Comparison of ENCODE assay signal across 11 cellular contexts in the genomic region with DNA sequence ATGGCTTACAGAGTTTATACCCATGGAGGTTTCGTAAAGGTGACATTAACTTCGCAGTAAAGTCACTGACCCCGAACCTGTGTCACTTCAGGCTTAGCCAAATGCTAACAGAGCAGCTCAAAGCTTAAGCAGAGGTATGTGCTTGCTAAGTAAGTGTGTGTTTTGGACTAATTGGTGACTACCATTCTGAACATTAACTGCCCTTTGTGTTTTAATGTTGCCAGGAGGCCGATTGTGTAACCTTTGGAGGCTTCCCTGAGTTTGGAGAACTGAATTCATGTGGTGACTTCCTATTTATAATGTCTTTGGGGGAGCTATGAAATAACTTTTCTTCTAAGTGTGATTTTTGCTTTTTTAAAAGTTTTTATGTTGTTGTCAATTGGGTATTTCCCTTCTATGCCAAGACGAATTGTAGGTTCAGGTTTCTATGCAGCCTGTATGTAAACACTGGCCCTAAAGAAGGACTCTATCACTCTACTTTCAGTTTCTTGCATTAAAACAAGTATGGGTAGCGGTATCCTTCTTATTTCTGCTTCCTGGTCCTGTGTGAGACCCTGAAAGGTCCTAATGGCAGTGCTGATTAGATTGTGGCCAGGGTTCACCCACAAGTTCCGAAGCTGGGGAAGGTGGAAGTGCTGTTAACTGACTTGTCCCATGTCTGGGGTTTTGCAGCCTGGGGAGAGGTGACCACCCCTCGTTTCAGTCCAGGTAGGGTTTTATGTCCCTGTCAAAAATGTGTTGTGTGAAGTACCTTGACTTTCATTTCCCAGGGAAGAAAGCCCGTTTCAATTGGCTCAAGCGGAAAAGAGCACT.
DNase-seq lines count a peak whose midpoint lies in the region; ATAC-seq and TF ChIP-seq lines count a peak whose summit lies in the region.
"Had no signal": no experiment of that assay in that cellular context is flagged by ENCODE, and none has a peak within 500 bp of the region (broad histone marks: within the 10 kb centered on the region; RNA-seq: fewer than 3 reads in every experiment).

No MANE protein-coding gene starts in this region.

- POLR2A ChIA-PET in OCI-LY7 (lab: Charles Lee) = no interaction called here

- no peaks in the 10 kb centered on the region for H3K79me2 ChIP-seq in OCI-LY7 (ENCODE audit: insufficient read depth, low read depth, low read length)

- H3K4me3 ChIP-seq in left ventricle myocardium inferior = no peak overlapping the region
- H3K4me3 ChIP-seq in adipocyte (ENCODE audit: low read length) = peak overlapping the region; percentile 10
- H3K4me3 ChIP-seq in kidney epithelial cell (ENCODE audit: low read depth, low read length) = no peak overlapping the region
- H3K4me3 ChIP-seq in OCI-LY7 (ENCODE audit: low read depth, low read length, poor library complexity, severe bottlenecking) = no peak overlapping the region

- H3K9me2 ChIP-seq in OCI-LY7 (ENCODE audit: insufficient read depth, low read length) = no peaks in the 10 kb centered on the region

- TF ChIP-seq CTCF in left ventricle myocardium inferior (IDR thresholded peaks at IDR 0.05; ENCODE audit: borderline replicate concordance) (no peak), kidney epithelial cell (IDR thresholded peaks at IDR 0.05; ENCODE audit: insufficient read depth, low read length, poor library complexity, severe bottlenecking) (no peak), OCI-LY7 (conservative IDR thresholded peaks at IDR 0.05; ENCODE audit: low read length) (no peak)

- H3K9me3 ChIP-seq in left ventricle myocardium inferior (replicated peaks) (no peaks in the 10 kb centered on the region), adipocyte (ENCODE audit: control insufficient read depth, low read length) (no peaks in the 10 kb centered on the region), OCI-LY7 (ENCODE audit: low read length) (no peaks in the 10 kb centered on the region)
- H3K9me3 ChIP-seq: BE2C had no signal

- no peak overlapping the region; the same call in 1 of the 2 replicates for H3K4me2 ChIP-seq in OCI-LY7 (ENCODE audit: low read length)

- CTCF ChIA-PET in OCI-LY7 (lab: Charles Lee; ENCODE audit: unreplicated experiment) = no interaction called here

- no peak for ATAC-seq in left ventricle myocardium superior

- H3K4me1 ChIP-seq in left ventricle myocardium inferior (peaks cover 93% of the 10 kb centered on the region), adipocyte (ENCODE audit: control insufficient read depth, insufficient read depth, low read length) (peaks cover 32% of the 10 kb centered on the region), OCI-LY7 (ENCODE audit: insufficient read depth, low read length, poor library complexity, severe bottlenecking) (no peaks in the 10 kb centered on the region)

- H3K36me3 ChIP-seq in left ventricle myocardium inferior = no peaks in the 10 kb centered on the region
- no peaks in the 10 kb centered on the region for H3K36me3 ChIP-seq in adipocyte (ENCODE audit: control insufficient read depth, insufficient read depth, low read length, severe bottlenecking)
- no peaks in the 10 kb centered on the region for H3K36me3 ChIP-seq in kidney epithelial cell (ENCODE audit: control insufficient read depth, insufficient read depth, low read length)
- no peaks in the 10 kb centered on the region for H3K36me3 ChIP-seq in OCI-LY7 (ENCODE audit: insufficient read depth, low read length)

- intact Hi-C loops in left ventricle myocardium inferior (cut with micrococcal nuclease) = no loop called here
- intact Hi-C loops in left ventricle myocardium superior (cut with micrococcal nuclease) = no loop called here
- intact Hi-C loops in OCI-LY7 (cut with micrococcal nuclease; ENCODE audit: unreplicated experiment) = no loop called here

- H3K27ac ChIP-seq in left ventricle myocardium inferior (replicated peaks) (peak overlapping the region; percentile 54), OCI-LY7 (ENCODE audit: low read depth, low read length, poor library complexity, severe bottlenecking) (no peak overlapping the region)

- H3K27me3 ChIP-seq in left ventricle myocardium inferior (ENCODE audit: low read depth) = no peaks in the 10 kb centered on the region
- no peaks in the 10 kb centered on the region for H3K27me3 ChIP-seq in adipocyte (replicated peaks; ENCODE audit: control insufficient read depth, insufficient read depth, low read length)
- H3K27me3 ChIP-seq in kidney epithelial cell (ENCODE audit: control insufficient read depth, insufficient read depth, low read length) = no peaks in the 10 kb centered on the region
- H3K27me3 ChIP-seq: BE2C had no signal

- no TSS peak for BruUV-seq in OCI-LY7 (replicated peaks; lab: Mats Ljungman, UMichigan)

- H4K20me1 ChIP-seq in OCI-LY7 (ENCODE audit: insufficient read depth, low read length) = peaks cover 14% of the 10 kb centered on the region; the same call in 1 of the 2 replicates

- no peak overlapping the region for H2AFZ ChIP-seq in OCI-LY7 (ENCODE audit: low read length)

- no peak overlapping the region for H3K9ac ChIP-seq in adipocyte (ENCODE audit: low read length)

- no peak for DNase-seq in left ventricle myocardium inferior
- no peak for DNase-seq in left ventricle myocardium superior
- peak; percentile 43 for DNase-seq in adipocyte (ENCODE audit: low read depth)
- DNase-seq in kidney epithelial cell (ENCODE audit: low read depth) = peak; percentile 59
- DNase-seq in mesenteric fat pad (ENCODE audit: low spot score) = no peak
- DNase-seq in inferior parietal cortex (ENCODE audit: extremely low spot score) = no peak
- DNase-seq in OCI-LY7 (ENCODE audit: low spot score) = no peak
- DNase-seq in RKO (ENCODE audit: low spot score) = no peak
- DNase-seq: effector CD4-positive, alpha-beta T cell; KG1 had no signal

Comparison
In these comparisons a context has a peak if more than half of its experiments do, and no peak if none do; other contexts are left out.
1. DNase-seq: peak in adipocyte (single experiment) and kidney epithelial cell (single experiment); none in left ventricle myocardium inferior (single experiment), left ventricle myocardium superior (single experiment), mesenteric fat pad (single experiment), inferior parietal cortex (single experiment), OCI-LY7 (single experiment) and RKO (single experiment).